In the genomic region with DNA sequence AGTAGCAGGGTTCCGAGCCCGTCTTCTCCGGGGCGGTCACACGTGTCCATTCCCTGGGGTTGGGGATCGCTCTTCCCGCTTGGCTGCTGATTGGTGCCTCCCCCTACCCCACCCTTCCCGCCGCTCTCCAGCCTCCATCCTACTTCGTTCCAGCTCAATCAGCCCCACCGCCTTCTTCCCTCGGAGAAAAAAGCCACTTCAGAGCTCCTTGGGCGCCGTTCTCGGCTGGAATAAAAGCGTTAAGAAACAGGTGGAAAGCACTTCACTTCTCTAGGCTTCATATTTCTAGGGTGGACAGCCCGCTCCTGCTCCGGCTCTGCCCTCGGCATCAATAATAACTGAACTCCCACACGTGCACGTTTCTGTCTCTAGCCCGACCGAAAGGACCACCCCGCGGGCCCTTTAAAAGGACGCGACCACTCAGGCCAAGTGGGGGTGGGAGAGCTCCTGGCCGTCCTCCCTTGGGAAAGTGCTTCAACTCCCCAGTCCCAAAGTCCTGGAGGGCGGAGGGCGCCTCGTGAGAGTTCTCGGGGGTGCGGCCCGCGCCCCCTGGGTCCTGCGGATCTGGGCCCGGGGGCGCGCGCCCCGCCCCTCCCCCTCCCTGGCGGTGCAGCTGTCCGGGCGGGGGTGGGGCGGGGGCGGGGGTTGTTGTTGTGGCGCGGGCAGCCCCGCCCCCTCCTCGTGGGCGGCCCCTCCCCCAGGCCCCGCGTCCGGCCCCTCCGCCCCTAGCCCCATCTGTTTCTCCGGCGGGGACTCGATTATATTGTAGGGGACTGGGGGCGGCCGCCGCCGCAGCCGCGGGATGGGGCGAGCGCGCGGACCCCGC, we compare ENCODE assay signal across 8 cellular contexts. TPM values are rescaled to one million over a fixed set of nuclear protein-coding genes. Genes with fewer than 3 reads are reported as not detected.
DNase-seq lines count a peak whose midpoint lies in the region; ATAC-seq and TF ChIP-seq lines count a peak whose summit lies in the region.

Gene CECR2 (plus strand): TSS at position 734 of the 826 bp plus-strand sequence. CDS start 324 bp downstream, outside the sequence.

- no peak for TF ChIP-seq CTCF in RWPE2 (IDR thresholded peaks at IDR 0.05; ENCODE audit: poor library complexity, severe bottlenecking)
- TF ChIP-seq CTCF in thyroid gland (IDR thresholded peaks at IDR 0.05), result no peak
- TF ChIP-seq CTCF in RWPE1 (conservative IDR thresholded peaks at IDR 0.05; ENCODE audit: low read depth), result no peak

- H3K56ac ChIP-seq in mesendoderm (ENCODE audit: low read length), result peak within 1 kb of the TSS; percentile 93

- H3K4ac ChIP-seq in mesendoderm (ENCODE audit: low read depth, low read length), result peak within 1 kb of the TSS; percentile 99

- no peak within 1 kb of the TSS for H2AK5ac ChIP-seq in mesendoderm (ENCODE audit: low read length)

- peak within 1 kb of the TSS; percentile 32 to 68 (median 56); a peak in 19 of 22 replicates for H3K27ac ChIP-seq in BLaER1 treated with 17β-estradiol and CSF1 and Interleukin-3, amounts not matched to agents 10 nM and 100 nM
- H3K27ac ChIP-seq in HUES48 (ENCODE audit: low read depth, low read length) (peak within 1 kb of the TSS; percentile 99), RWPE2 (ENCODE audit: poor library complexity, severe bottlenecking) (no peak within 1 kb of the TSS), mesendoderm (ENCODE audit: low read depth, low read length) (peak within 1 kb of the TSS; percentile 94), thyroid gland (peak within 1 kb of the TSS; percentile 44 to 49 (median 46)), RWPE1 (no peak within 1 kb of the TSS)

- H3K4me2 ChIP-seq in BLaER1 treated with 17β-estradiol and CSF1 and Interleukin-3, amounts not matched to agents 10 nM and 100 nM, result peak within 1 kb of the TSS; percentile 93 to 99 (median 98)
- H3K4me2 ChIP-seq in mesendoderm (ENCODE audit: low read length), result peak within 1 kb of the TSS; percentile 34

- H3K79me1 ChIP-seq in mesendoderm (ENCODE audit: low read length), result peaks cover 3% of the 10 kb centered on the region

- no peaks in the 10 kb centered on the region for H3K36me3 ChIP-seq in BLaER1 treated with 17β-estradiol and CSF1 and Interleukin-3, amounts not matched to agents 10 nM and 100 nM
- 0 out of 2 replicates have a peak, but pooled peaks cover 2% of the 10 kb centered on the region for H3K36me3 ChIP-seq in HUES48 (ENCODE audit: control insufficient read depth, insufficient read depth, low read length)
- H3K36me3 ChIP-seq in RWPE2 (ENCODE audit: low read depth), result no peaks in the 10 kb centered on the region
- no peaks in the 10 kb centered on the region for H3K36me3 ChIP-seq in mesendoderm (ENCODE audit: control insufficient read depth, insufficient read depth, low read length)
- no peaks in the 10 kb centered on the region for H3K36me3 ChIP-seq in thyroid gland

- H3K18ac ChIP-seq in mesendoderm (ENCODE audit: low read length), result peak within 1 kb of the TSS; percentile 100

- intact Hi-C loops in thyroid gland (cut with DNase I), result no loop called here

- H3K23ac ChIP-seq in mesendoderm (ENCODE audit: low read length), result no peak within 1 kb of the TSS

- H4K8ac ChIP-seq in mesendoderm (ENCODE audit: low read depth, low read length), result peak within 1 kb of the TSS; percentile 96

- peaks cover 41% of the 10 kb centered on the region for H3K79me2 ChIP-seq in mesendoderm (ENCODE audit: control insufficient read depth, insufficient read depth, low read length)

- no peak for DNase-seq in RWPE2 (ENCODE audit: low spot score)
- DNase-seq in ecto neural progenitor cell (ENCODE audit: low spot score), result peak; percentile 91
- peak; percentile 95 for DNase-seq in mesendoderm
- peak; percentile 84 to 89 for DNase-seq in thyroid gland
- no peak for DNase-seq in RWPE1 (ENCODE audit: low spot score)

- peaks cover 59 to 77% (median 70%) of the 10 kb centered on the region in 11 experiments for H3K27me3 ChIP-seq in BLaER1 treated with 17β-estradiol and CSF1 and Interleukin-3, amounts not matched to agents 10 nM and 100 nM
- no peaks in the 10 kb centered on the region for H3K27me3 ChIP-seq in HUES48 (ENCODE audit: control insufficient read depth, insufficient read depth, low read length)
- peaks cover 69% of the 10 kb centered on the region for H3K27me3 ChIP-seq in RWPE2 (ENCODE audit: insufficient read depth, poor library complexity, severe bottlenecking)
- H3K27me3 ChIP-seq in mesendoderm (ENCODE audit: insufficient read depth, low read length, poor library complexity), result no peaks in the 10 kb centered on the region
- H3K27me3 ChIP-seq in thyroid gland, result no peaks in the 10 kb centered on the region

- WGBS in mesendoderm (ENCODE audit: extremely low coverage, insufficient coverage, low lambda C conversion rate), result no CpG with 5 or more reads among the region's 69 CpGs
- 0% methylated on average over 22 to 27 of the region's 69 CpGs for WGBS in thyroid gland, 2 donors

- peak within 1 kb of the TSS; percentile 99 for H2BK120ac ChIP-seq in mesendoderm (ENCODE audit: low read depth, low read length)

- H4K5ac ChIP-seq in mesendoderm (ENCODE audit: low read length), result no peak within 1 kb of the TSS

- peaks cover 0 to 30% (median 10%) of the 10 kb centered on the region in 11 experiments; a peak in 6 of 22 replicates for H4K20me1 ChIP-seq in BLaER1 treated with 17β-estradiol and CSF1 and Interleukin-3, amounts not matched to agents 10 nM and 100 nM

- peaks cover 27 to 34% (median 30%) of the 10 kb centered on the region in 10 experiments for H3K4me1 ChIP-seq in BLaER1 treated with 17β-estradiol and CSF1 and Interleukin-3, amounts not matched to agents 10 nM and 100 nM
- peaks cover 37% of the 10 kb centered on the region for H3K4me1 ChIP-seq in HUES48 (ENCODE audit: control insufficient read depth, insufficient read depth, low read length)
- H3K4me1 ChIP-seq in RWPE2 (ENCODE audit: insufficient read depth, poor library complexity, severe bottlenecking), result no peaks in the 10 kb centered on the region
- H3K4me1 ChIP-seq in mesendoderm (ENCODE audit: control insufficient read depth, low read depth, low read length), result peaks cover 10% of the 10 kb centered on the region
- peaks cover 6 to 22% of the 10 kb centered on the region in 2 donors for H3K4me1 ChIP-seq in thyroid gland

- CTCF ChIA-PET in RWPE1 (lab: Yijun Ruan, JAX), result interaction anchor here (0.6 kb wide), 1 partner anchor 1946 kb away, joined by 3 read pairs; no protein-coding TSS in a partner anchor

- H3K4me3 ChIP-seq in BLaER1 treated with 17β-estradiol and CSF1 and Interleukin-3, amounts not matched to agents 10 nM and 100 nM, result peak within 1 kb of the TSS; percentile 65 to 77 (median 69)
- H3K4me3 ChIP-seq in HUES48 (ENCODE audit: low read depth, low read length) (peak within 1 kb of the TSS; percentile 93), RWPE2 (ENCODE audit: severe bottlenecking) (peak within 1 kb of the TSS; percentile 20), mesendoderm (ENCODE audit: low read length) (peak within 1 kb of the TSS; percentile 86), thyroid gland (replicated peaks in 1 of 3) (peak within 1 kb of the TSS; percentile 29 to 48 (median 38))

- H3K9ac ChIP-seq in BLaER1 treated with 17β-estradiol and CSF1 and Interleukin-3, amounts not matched to agents 10 nM and 100 nM, result peak within 1 kb of the TSS; percentile 64 to 83 (median 74)
- H3K9ac ChIP-seq in HUES48 (ENCODE audit: low read depth, low read length) (peak within 1 kb of the TSS; percentile 90), mesendoderm (ENCODE audit: low read length) (peak within 1 kb of the TSS; percentile 93)

- H3K9me3 ChIP-seq in BLaER1 treated with 17β-estradiol and CSF1 and Interleukin-3, amounts not matched to agents 10 nM and 100 nM (replicated peaks in 1 of 11), result no peaks in the 10 kb centered on the region
- H3K9me3 ChIP-seq in HUES48 (ENCODE audit: control insufficient read depth, insufficient read depth, low read length) (no peaks in the 10 kb centered on the region), RWPE2 (ENCODE audit: severe bottlenecking) (no peaks in the 10 kb centered on the region), thyroid gland (no peaks in the 10 kb centered on the region)

- POLR2A ChIA-PET in RWPE1 (lab: Yijun Ruan, JAX; ENCODE audit: low non-redundant PET), result no interaction called here

- TF ChIP-seq POLR2A in thyroid gland (IDR thresholded peaks at IDR 0.05) (no peak), GM18505 (IDR thresholded peaks at IDR 0.05; ENCODE audit: borderline replicate concordance, extremely low read depth, insufficient read depth, insufficient read length) (no peak)

- peak within 1 kb of the TSS; percentile 68 for H2BK5ac ChIP-seq in mesendoderm (ENCODE audit: low read length)

- ATAC-seq in RWPE2 (ENCODE audit: low read depth) (peak; percentile 64), GM18505 (IDR thresholded peaks at IDR 0.05; ENCODE audit: unreplicated experiment) (no peak)

- H2BK15ac ChIP-seq in mesendoderm (replicated peaks; ENCODE audit: low read depth), result peak within 1 kb of the TSS; percentile 100

RNA-seq across cellular contexts. Expression of gene CECR2, which starts in this region (rescaled TPM):
- polyA plus RNA-seq in mesendoderm (2013, experiment 1 of 2), result 27.4 TPM
- polyA plus RNA-seq in mesendoderm (2013, experiment 2 of 2), result 28.3 TPM
- 1 to 10 TPM; 1.5 to 7.7 (median 2.1) TPM for total RNA-seq in thyroid gland

Comparison
In these comparisons a context has a peak if more than half of its experiments do, and no peak if none do; other contexts are left out.
1. H3K27ac ChIP-seq: peak in BLaER1 treated with 17β-estradiol and CSF1 and Interleukin-3, amounts not matched to agents 10 nM and 100 nM (11 of 11), HUES48 (single experiment), mesendoderm (single experiment) and thyroid gland (3 of 3); none in RWPE2 (single experiment) and RWPE1 (single experiment).
2. H3K4me3 ChIP-seq: peak in every context shown above with its lines; median percentile 93 in HUES48; 86 in mesendoderm; 69 in BLaER1 treated with 17β-estradiol and CSF1 and Interleukin-3, amounts not matched to agents 10 nM and 100 nM; 38 in thyroid gland; 20 in RWPE2.
3. DNase-seq: peak in ecto neural progenitor cell (single experiment), mesendoderm (single experiment) and thyroid gland (2 of 2); none in RWPE2 (single experiment) and RWPE1 (single experiment).
4. Peak in every context shown above with its lines, with median percentiles within 50 percentile points of each other: H3K9ac ChIP-seq.